ENCODE assay signal across 1 cellular context in genomic region chr22:19959587-19960490, GRCh38.
TF ChIP-seq lines count a peak whose summit lies in the region.

No MANE protein-coding gene starts in this region.

TF ChIP-seq in HepG2, 621 proteins besides CTCF, POLR2A, EP300 and RAD21 (continued from another document and continues in another):
- TF ChIP-seq GLMP (CRISPR knock-in tag; IDR thresholded peaks at IDR 0.05; ENCODE audit: borderline replicate concordance) = no peak
- no peak for TF ChIP-seq SATB2 (CRISPR knock-in tag; IDR thresholded peaks at IDR 0.05)
- TF ChIP-seq NFKBIZ (CRISPR knock-in tag; IDR thresholded peaks at IDR 0.05) = 0 out of 2 replicates have a peak, but pooled peaks have one; percentile 82
- TF ChIP-seq ZNF564 (CRISPR knock-in tag; IDR thresholded peaks at IDR 0.05) = peak; percentile 83; the same call in 1 of the 2 replicates
- TF ChIP-seq FOSL1 (CRISPR knock-in tag; IDR thresholded peaks at IDR 0.05; ENCODE audit: borderline replicate concordance) = no peak
- no peak for TF ChIP-seq DR1 (CRISPR knock-in tag; IDR thresholded peaks at IDR 0.05)
- TF ChIP-seq CREBL2 (CRISPR knock-in tag; IDR thresholded peaks at IDR 0.05; ENCODE audit: borderline replicate concordance) = no peak
- 0 out of 2 replicates have a peak, but pooled peaks have one; percentile 32 for TF ChIP-seq RELA (CRISPR knock-in tag; IDR thresholded peaks at IDR 0.05)
- TF ChIP-seq ZNF264 (CRISPR knock-in tag; IDR thresholded peaks at IDR 0.05) = no peak
- TF ChIP-seq ZNF407 (CRISPR knock-in tag; IDR thresholded peaks at IDR 0.05; ENCODE audit: not compliant biosample characterization) = no peak
- TF ChIP-seq ZFP37 (CRISPR knock-in tag; IDR thresholded peaks at IDR 0.05; ENCODE audit: borderline replicate concordance) = no peak
- no peak; the same call in 1 of the 2 replicates for TF ChIP-seq ATF2 (CRISPR knock-in tag; IDR thresholded peaks at IDR 0.05)
- TF ChIP-seq CBX2 (IDR thresholded peaks at IDR 0.05; ENCODE audit: low read depth, low read length) = no peak
- no peak for TF ChIP-seq CBX2 (CRISPR knock-in tag; IDR thresholded peaks at IDR 0.05; ENCODE audit: low read depth)
- TF ChIP-seq PBX3 (CRISPR knock-in tag; IDR thresholded peaks at IDR 0.05; ENCODE audit: borderline replicate concordance) = no peak
- TF ChIP-seq ZSCAN22 (CRISPR knock-in tag; IDR thresholded peaks at IDR 0.05) = no peak
- TF ChIP-seq, protein P1, sequence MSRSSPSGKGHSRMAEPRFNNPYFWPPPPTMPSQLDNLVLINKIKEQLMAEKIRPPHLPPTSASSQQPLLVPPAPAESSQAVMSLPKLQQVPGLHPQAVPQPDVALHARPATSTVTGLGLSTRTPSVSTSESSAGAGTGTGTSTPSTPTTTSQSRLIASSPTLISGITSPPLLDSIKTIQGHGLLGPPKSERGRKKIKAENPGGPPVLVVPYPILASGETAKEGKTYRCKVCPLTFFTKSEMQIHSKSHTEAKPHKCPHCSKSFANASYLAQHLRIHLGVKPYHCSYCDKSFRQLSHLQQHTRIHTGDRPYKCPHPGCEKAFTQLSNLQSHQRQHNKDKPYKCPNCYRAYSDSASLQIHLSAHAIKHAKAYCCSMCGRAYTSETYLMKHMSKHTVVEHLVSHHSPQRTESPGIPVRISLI (CRISPR knock-in tag; IDR thresholded peaks at IDR 0.05; ENCODE audit: borderline replicate concordance) = no peak
- TF ChIP-seq ZBTB40 (IDR thresholded peaks at IDR 0.05) = no peak
- TF ChIP-seq ZBTB40 (CRISPR knock-in tag; IDR thresholded peaks at IDR 0.05) = no peak
- TF ChIP-seq FOXJ3 (CRISPR knock-in tag; IDR thresholded peaks at IDR 0.05; ENCODE audit: borderline replicate concordance) = no peak
- TF ChIP-seq, protein P2, sequence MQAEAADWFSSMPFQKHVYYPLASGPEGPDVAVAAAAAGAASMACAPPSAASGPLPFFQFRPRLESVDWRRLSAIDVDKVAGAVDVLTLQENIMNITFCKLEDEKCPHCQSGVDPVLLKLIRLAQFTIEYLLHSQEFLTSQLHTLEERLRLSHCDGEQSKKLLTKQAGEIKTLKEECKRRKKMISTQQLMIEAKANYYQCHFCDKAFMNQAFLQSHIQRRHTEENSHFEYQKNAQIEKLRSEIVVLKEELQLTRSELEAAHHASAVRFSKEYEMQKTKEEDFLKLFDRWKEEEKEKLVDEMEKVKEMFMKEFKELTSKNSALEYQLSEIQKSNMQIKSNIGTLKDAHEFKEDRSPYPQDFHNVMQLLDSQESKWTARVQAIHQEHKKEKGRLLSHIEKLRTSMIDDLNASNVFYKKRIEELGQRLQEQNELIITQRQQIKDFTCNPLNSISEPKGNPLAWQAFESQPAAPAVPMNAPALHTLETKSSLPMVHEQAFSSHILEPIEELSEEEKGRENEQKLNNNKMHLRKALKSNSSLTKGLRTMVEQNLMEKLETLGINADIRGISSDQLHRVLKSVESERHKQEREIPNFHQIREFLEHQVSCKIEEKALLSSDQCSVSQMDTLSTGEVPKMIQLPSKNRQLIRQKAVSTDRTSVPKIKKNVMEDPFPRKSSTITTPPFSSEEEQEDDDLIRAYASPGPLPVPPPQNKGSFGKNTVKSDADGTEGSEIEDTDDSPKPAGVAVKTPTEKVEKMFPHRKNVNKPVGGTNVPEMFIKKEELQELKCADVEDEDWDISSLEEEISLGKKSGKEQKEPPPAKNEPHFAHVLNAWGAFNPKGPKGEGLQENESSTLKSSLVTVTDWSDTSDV (CRISPR knock-in tag; IDR thresholded peaks at IDR 0.05) = no peak
- TF ChIP-seq ZFP91 (CRISPR knock-in tag; IDR thresholded peaks at IDR 0.05; ENCODE audit: borderline replicate concordance) = no peak; the same call in 1 of the 2 replicates
- TF ChIP-seq THAP11 (CRISPR knock-in tag; IDR thresholded peaks at IDR 0.05) = peak; percentile 66
- 0 out of 2 replicates have a peak, but pooled peaks have one; percentile 6 for TF ChIP-seq ZMAT3 (CRISPR knock-in tag; conservative IDR thresholded peaks at IDR 0.05)
